8 cellular contexts compared by ENCODE assay signal in the genomic region with DNA sequence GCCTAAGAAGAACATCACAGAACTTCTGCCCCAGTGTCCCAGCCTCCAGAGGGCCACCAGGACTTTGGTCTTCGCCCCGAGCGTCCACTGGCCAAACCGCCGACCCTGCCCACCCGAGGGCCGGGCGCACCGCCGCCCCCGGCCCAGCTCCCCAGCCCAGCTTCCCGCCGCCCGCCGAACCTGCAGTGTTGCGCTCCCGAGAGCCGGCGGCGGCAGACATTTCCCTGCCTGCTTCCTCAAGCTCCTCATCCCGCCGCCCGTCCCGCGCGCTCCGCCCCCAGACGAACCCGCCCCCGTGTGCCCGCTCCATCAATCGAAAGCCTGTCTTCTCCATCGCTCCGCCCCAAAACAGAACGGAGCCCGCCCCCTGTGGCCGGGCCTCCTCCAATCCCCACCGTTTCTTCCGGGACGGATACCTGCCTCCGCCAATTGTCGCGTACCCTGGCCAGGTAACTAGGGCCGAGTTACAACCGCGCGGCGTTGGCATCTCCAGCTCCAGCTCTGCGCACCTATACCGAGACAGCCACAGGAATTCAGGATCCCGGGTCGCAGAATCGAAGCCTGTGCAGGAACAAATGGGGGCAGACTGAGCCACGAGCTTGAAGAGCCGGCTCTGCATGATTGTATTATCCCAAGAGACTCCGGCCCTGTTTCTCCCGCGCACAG. TPM values are rescaled to one million over a fixed set of nuclear protein-coding genes. Genes with fewer than 3 reads are reported as not detected.
DNase-seq lines count a peak whose midpoint lies in the region; ATAC-seq and TF ChIP-seq lines count a peak whose summit lies in the region.

No MANE protein-coding gene starts in this region.

- intact Hi-C loops in activated naive CD4-positive, alpha-beta T cell treated with anti-CD3 and anti-CD28 coated beads for 36 hours (cut with micrococcal nuclease) = loop anchor here (1.0 to 5.0 kb wide), 7 partner anchors 15 to 1061 kb away; partner anchors contain the start of genes AKIRIN1, C1orf122, CDCA8 and INPP5B

- peak; percentile 97 for DNase-seq in NB4 (ENCODE audit: low read depth)
- peak; percentile 92 for DNase-seq in SK-MEL-5 (ENCODE audit: low read depth, low spot score)
- peak; percentile 99 for DNase-seq in activated naive CD4-positive, alpha-beta T cell treated with anti-CD3 and anti-CD28 coated beads for 36 hours
- peak; percentile 97 for DNase-seq in germinal center (ENCODE audit: low spot score)
- DNase-seq in nucleus accumbens (lab: John Stamatoyannopoulos, UW) = peak; percentile 54 to 98 (median 92)
- DNase-seq in superior temporal gyrus (ENCODE audit: extremely low spot score) = peak; percentile 97

- no peaks in the 10 kb centered on the region for H3K9me3 Mint-ChIP-seq in activated naive CD4-positive, alpha-beta T cell treated with anti-CD3 and anti-CD28 coated beads for 36 hours

- ATAC-seq in HG02571 (IDR thresholded peaks at IDR 0.05; ENCODE audit: unreplicated experiment) = peak; percentile 98

- no peaks in the 10 kb centered on the region for H3K27me3 Mint-ChIP-seq in activated naive CD4-positive, alpha-beta T cell treated with anti-CD3 and anti-CD28 coated beads for 36 hours (ENCODE audit: low read depth)

- H3K36me3 Mint-ChIP-seq in activated naive CD4-positive, alpha-beta T cell treated with anti-CD3 and anti-CD28 coated beads for 36 hours (ENCODE audit: low read depth) = peaks cover 12% of the 10 kb centered on the region

- H3K4me1 Mint-ChIP-seq in activated naive CD4-positive, alpha-beta T cell treated with anti-CD3 and anti-CD28 coated beads for 36 hours (ENCODE audit: low read depth) = peaks cover 46% of the 10 kb centered on the region

- no peak for TF ChIP-seq CTCF in NB4 (IDR thresholded peaks at IDR 0.05; ENCODE audit: low read depth, low read length)

- CTCF ChIA-PET in activated naive CD4-positive, alpha-beta T cell treated with anti-CD3 and anti-CD28 coated beads for 36 hours (lab: Charles Lee) = no interaction called here

- H3K4me3 ChIP-seq in GM08714 (ENCODE audit: low read length) = peak overlapping the region; percentile 81
- peak overlapping the region; percentile 91 for H3K4me3 ChIP-seq in NB4 (ENCODE audit: low read depth, low read length)

- TF ChIP-seq POLR2A in NB4 (IDR thresholded peaks at IDR 0.05; ENCODE audit: extremely low read depth, insufficient read length) = peak; percentile 52

- H3K27ac Mint-ChIP-seq in activated naive CD4-positive, alpha-beta T cell treated with anti-CD3 and anti-CD28 coated beads for 36 hours = peak overlapping the region; percentile 61

- in situ Hi-C loops in SK-MEL-5 (cut with HindIII; ENCODE audit: low pct_unique_long_range_greater_than_20kb, low sequenced_read_pairs) = no loop called here

- H3K4me3 Mint-ChIP-seq in activated naive CD4-positive, alpha-beta T cell treated with anti-CD3 and anti-CD28 coated beads for 36 hours = peak overlapping the region; percentile 93

RNA-seq across cellular contexts. Expression of gene INPP5B, which starts 15.2 kb away (rescaled TPM):
- total RNA-seq in SK-MEL-5 (2014; rRNA removed; shearing (Covaris generic)) = 34.8 and 35.9 TPM in 2 replicates
- 39.8 and 50.6 TPM in 2 replicates for polyA plus RNA-seq in SK-MEL-5 (2015; cell fraction: cytosol; rRNA removed)
- 189 and 212 TPM in 2 replicates for polyA plus RNA-seq in SK-MEL-5 (2015; cell fraction: nucleus; rRNA removed)
- 10 to 100 TPM; 30.4 to 31.2 TPM for total RNA-seq in activated naive CD4-positive, alpha-beta T cell treated with anti-CD3 and anti-CD28 coated beads for 36 hours

RNA-seq across cellular contexts. Expression of gene SF3A3, which starts 58.2 kb away (rescaled TPM):
- 105 and 107 TPM in 2 replicates for total RNA-seq in SK-MEL-5 (2014; rRNA removed; shearing (Covaris generic))
- polyA plus RNA-seq in SK-MEL-5 (2015; cell fraction: cytosol; rRNA removed) = 57.8 and 66.1 TPM in 2 replicates
- 49.3 and 57.5 TPM in 2 replicates for polyA plus RNA-seq in SK-MEL-5 (2015; cell fraction: nucleus; rRNA removed)
- 10 to 100 TPM; 88.2 to 89.9 TPM for total RNA-seq in activated naive CD4-positive, alpha-beta T cell treated with anti-CD3 and anti-CD28 coated beads for 36 hours

Comparison
In these comparisons a context has a peak if more than half of its experiments do, and no peak if none do; other contexts are left out.
1. Peak in every context shown above with its lines: DNase-seq, ATAC-seq and H3K4me3 ChIP-seq.